In the genomic region with DNA sequence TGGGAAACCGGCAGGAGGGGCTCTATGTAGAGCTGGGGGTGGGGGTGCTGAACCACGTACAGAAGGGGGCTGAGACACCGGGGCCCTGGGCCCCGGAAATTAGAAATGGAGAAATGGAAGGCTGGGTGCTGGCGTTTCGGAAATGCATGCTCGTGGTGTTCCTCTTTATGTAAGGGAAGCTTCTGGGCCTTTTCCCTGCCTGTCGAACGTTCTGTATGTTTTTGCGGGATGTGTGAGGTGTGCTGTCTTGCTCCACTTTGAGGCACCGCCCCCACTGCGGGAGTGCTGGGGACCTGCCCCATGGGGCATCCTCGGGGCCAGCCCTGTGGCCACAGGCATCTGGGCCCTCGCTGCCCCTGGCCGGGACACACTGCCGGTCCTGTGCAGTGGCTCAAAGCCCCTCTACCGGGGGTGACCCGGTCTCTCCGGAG, we compare ENCODE assay signal across 13 cellular contexts. TPM values are rescaled to one million over a fixed set of nuclear protein-coding genes. Genes with fewer than 3 reads are reported as not detected.
DNase-seq lines count a peak whose midpoint lies in the region; ATAC-seq and TF ChIP-seq lines count a peak whose summit lies in the region.
"Had no signal": no experiment of that assay in that cellular context is flagged by ENCODE, and none has a peak within 500 bp of the region (broad histone marks: within the 10 kb centered on the region; RNA-seq: fewer than 3 reads in every experiment).

No MANE protein-coding gene starts in this region.

- in situ Hi-C loops in brain microvascular endothelial cell (cut with HindIII; ENCODE audit: low pct_ligation_motif_present, low sequenced_read_pairs) = no loop called here

- peaks cover 65% of the 10 kb centered on the region for H3K27me3 ChIP-seq in GM23338 (ENCODE audit: insufficient read depth)
- H3K27me3 ChIP-seq in psoas muscle (ENCODE audit: insufficient read depth in 3 of 3, low read length in 2 of 3) = peaks cover 8 to 90% (median 36%) of the 10 kb centered on the region in 3 donors
- H3K27me3 ChIP-seq in Karpas-422 (ENCODE audit: low read length) = no peaks in the 10 kb centered on the region
- peaks cover 71% of the 10 kb centered on the region for H3K27me3 ChIP-seq in brain microvascular endothelial cell (replicated peaks)

- H3F3A ChIP-seq in GM23338 (replicated peaks; ENCODE audit: low read depth) = peaks cover 12% of the 10 kb centered on the region; the same call in 1 of the 2 replicates

- H3K27me3 Mint-ChIP-seq in GM23338 (ENCODE audit: insufficient read depth, low read depth, poor library complexity) = peaks cover 65% of the 10 kb centered on the region

- H3K9me3 Mint-ChIP-seq in GM23338 = peaks cover 4% of the 10 kb centered on the region; the same call in 2 of the 3 replicates

- peak overlapping the region; percentile 85 for H3K4me2 ChIP-seq in GM23338
- no peak overlapping the region for H3K4me2 ChIP-seq in Karpas-422 (ENCODE audit: low read depth, low read length, poor library complexity, severe bottlenecking)

- H3K27ac Mint-ChIP-seq in GM23338 = no peak overlapping the region

- H3K4me1 ChIP-seq in GM23338 (ENCODE audit: insufficient read depth) (peaks cover 17% of the 10 kb centered on the region), psoas muscle (no peaks in the 10 kb centered on the region), Karpas-422 (ENCODE audit: low read length) (no peaks in the 10 kb centered on the region)
- H3K4me1 ChIP-seq: SJSA1 had no signal

- H3K36me3 ChIP-seq in GM23338 (ENCODE audit: insufficient read depth) = no peaks in the 10 kb centered on the region
- no peaks in the 10 kb centered on the region for H3K36me3 ChIP-seq in psoas muscle (ENCODE audit: insufficient read depth in 1 of 2, low read depth in 1 of 2)
- H3K36me3 ChIP-seq in Karpas-422 (ENCODE audit: insufficient read depth, low read length) = no peaks in the 10 kb centered on the region
- H3K36me3 ChIP-seq in brain microvascular endothelial cell (replicated peaks) = no peaks in the 10 kb centered on the region
- H3K36me3 ChIP-seq: SJSA1 had no signal

- no peak for TF ChIP-seq CTCF in GM23338 (conservative IDR thresholded peaks at IDR 0.05; ENCODE audit: low read depth in 2 of 2)
- no peak for TF ChIP-seq CTCF in psoas muscle (IDR thresholded peaks at IDR 0.05)
- no peak for TF ChIP-seq CTCF in brain microvascular endothelial cell (IDR thresholded peaks at IDR 0.05; ENCODE audit: low read depth, low read length, missing control alignments)

- H3K4me3 Mint-ChIP-seq in GM23338 = peak overlapping the region; percentile 62

- H3K27ac ChIP-seq in GM23338 (ENCODE audit: low read depth) (no peak overlapping the region), psoas muscle (no peak overlapping the region), Karpas-422 (ENCODE audit: low read length) (no peak overlapping the region), brain microvascular endothelial cell (no peak overlapping the region)
- H3K27ac ChIP-seq: SJSA1 had no signal

- peak overlapping the region; percentile 66 for H3K4me3 ChIP-seq in GM23338
- peak overlapping the region; percentile 47 for H3K4me3 ChIP-seq in psoas muscle
- H3K4me3 ChIP-seq in Karpas-422 (ENCODE audit: low read length) = no peak overlapping the region
- H3K4me3 ChIP-seq in brain microvascular endothelial cell (ENCODE audit: low read depth, low read length) = no peak overlapping the region
- H3K4me3 ChIP-seq: mucosa of descending colon, SJSA1 had no signal

- intact Hi-C loops in left ventricle myocardium superior (cut with micrococcal nuclease) = no loop called here
- intact Hi-C loops in psoas muscle (cut with DNase I) = no loop called here

- WGBS in psoas muscle, 3 donors = 1 to 3% (median 1%) methylated on average over 18 to 19 of the region's 19 CpGs

- H3K9ac ChIP-seq in Karpas-422 (ENCODE audit: low read length) = no peak overlapping the region

- H3K79me2 ChIP-seq in GM23338 (replicated peaks; ENCODE audit: insufficient read depth) = peaks cover 4% of the 10 kb centered on the region; the same call in 1 of the 2 replicates
- no peaks in the 10 kb centered on the region for H3K79me2 ChIP-seq in Karpas-422 (ENCODE audit: low read length)

- peaks cover 12% of the 10 kb centered on the region for H3K36me3 Mint-ChIP-seq in GM23338 (ENCODE audit: low read depth)

- no peak overlapping the region for H2AFZ ChIP-seq in GM23338
- H2AFZ ChIP-seq in Karpas-422 (ENCODE audit: low read length) = no peak overlapping the region

- no peaks in the 10 kb centered on the region; the same call in 1 of the 2 replicates for H4K20me1 ChIP-seq in GM23338 (replicated peaks; ENCODE audit: insufficient read depth)
- H4K20me1 ChIP-seq in Karpas-422 (ENCODE audit: insufficient read depth, low read depth, low read length) = no peaks in the 10 kb centered on the region

- DNase-seq in GM23338 (ENCODE audit: low spot score) (peak; percentile 44), SKM-1 (lab: John Stamatoyannopoulos, UW; ENCODE audit: unreplicated experiment) (peak; percentile 15), left ventricle myocardium superior (no peak), psoas muscle (no peak), Karpas-422 (no peak), GM19240 (ENCODE audit: insufficient read length, low spot score) (no peak), brain microvascular endothelial cell (no peak)
- DNase-seq: activated CD4-positive, alpha-beta T cell treated with anti-CD3 and anti-CD28 coated beads for 48 hours had no signal

- peaks cover 20% of the 10 kb centered on the region for H3K4me1 Mint-ChIP-seq in GM23338

- H3K9me3 ChIP-seq in psoas muscle = no peaks in the 10 kb centered on the region
- H3K9me3 ChIP-seq in Karpas-422 (ENCODE audit: low read length) = no peaks in the 10 kb centered on the region
- H3K9me3 ChIP-seq: mucosa of descending colon had no signal

- H3K9me2 ChIP-seq in GM23338 (ENCODE audit: insufficient read depth) (0 out of 2 replicates have a peak, but pooled peaks cover 3% of the 10 kb centered on the region), Karpas-422 (replicated peaks; ENCODE audit: insufficient read depth, low read length) (no peaks in the 10 kb centered on the region)

- no peak for ATAC-seq in GM23338
- ATAC-seq in left ventricle myocardium superior = peak; percentile 44
- no peak for ATAC-seq in psoas muscle
- no peak for ATAC-seq in HG02678 (IDR thresholded peaks at IDR 0.05; ENCODE audit: unreplicated experiment)

TF ChIP-seq in GM23338, 12 proteins besides CTCF, POLR2A, EP300 and RAD21:
- no peak for TF ChIP-seq CREB1 (CRISPR knock-in tag; IDR thresholded peaks at IDR 0.05; ENCODE audit: low read depth)
- no peak for TF ChIP-seq ZNF114 (CRISPR knock-in tag; IDR thresholded peaks at IDR 0.05)
- TF ChIP-seq EZH2phosphoT487 (IDR thresholded peaks at IDR 0.05; ENCODE audit: unreplicated experiment) = no peak
- TF ChIP-seq EZH2 (IDR thresholded peaks at IDR 0.05; ENCODE audit: low read depth, unreplicated experiment) = peak; percentile 43

RNA-seq across cellular contexts. Expression of gene VENTX, which starts 1.7 kb away (rescaled TPM):
- 6.3 and 8.1 TPM in 2 replicates for total RNA-seq in GM23338 (2014; rRNA removed; shearing (Covaris generic))
- polyA plus RNA-seq in GM23338 (2016; fragmentation: Nextera tagmentation; extraction: Ambion mirVana) (4.8 and 5.1 TPM in 2 replicates), psoas muscle (under 1 TPM; 0.03 to 0.34 (median 0.13) TPM)
- total RNA-seq in left ventricle myocardium superior (0.99 TPM), psoas muscle (under 1 TPM; 0.21 to 0.32 (median 0.27) TPM)
- not detected in 2 replicates for total RNA-seq in Karpas-422 (2014; rRNA removed; shearing (Covaris generic); ENCODE audit: low replicate concordance)
- total RNA-seq: M059J, NCI-H460, SJSA1 had no signal

RNA-seq across cellular contexts. Expression of gene UTF1, which starts 5.9 kb away (rescaled TPM):
- 7.7 and 12.2 TPM in 2 replicates for total RNA-seq in GM23338 (2014; rRNA removed; shearing (Covaris generic))
- polyA plus RNA-seq in GM23338 (2016; fragmentation: Nextera tagmentation; extraction: Ambion mirVana) (51.4 and 55.7 TPM in 2 replicates), psoas muscle (not detected)
- total RNA-seq in left ventricle myocardium superior (not detected), psoas muscle (not detected)
- not detected in 2 replicates for total RNA-seq in Karpas-422 (2014; rRNA removed; shearing (Covaris generic); ENCODE audit: low replicate concordance)
- total RNA-seq: M059J, mucosa of descending colon, NCI-H460, SJSA1 had no signal

RNA-seq across cellular contexts. Expression of gene ADAM8, which starts 40.8 kb away (rescaled TPM):
- total RNA-seq in GM23338 (2014; rRNA removed; shearing (Covaris generic)) = 5.5 and 7.4 TPM in 2 replicates
- polyA plus RNA-seq in GM23338 (2016; fragmentation: Nextera tagmentation; extraction: Ambion mirVana) (1.9 and 2.1 TPM in 2 replicates), psoas muscle (under 1 TPM; 0.21 to 0.94 (median 0.29) TPM)
- total RNA-seq in left ventricle myocardium superior (2.4 TPM), psoas muscle (1 to 10 TPM; 2.2 to 2.8 (median 2.5) TPM)
- total RNA-seq in Karpas-422 (2014; rRNA removed; shearing (Covaris generic); ENCODE audit: low replicate concordance) = 0.71 and 3.8 TPM in 2 replicates
- total RNA-seq: SJSA1 had no signal

Comparison
In these comparisons a context has a peak if more than half of its experiments do, and no peak if none do; other contexts are left out.
1. DNase-seq: peak in GM23338 (single experiment) and SKM-1 (single experiment); none in left ventricle myocardium superior (single experiment), psoas muscle (0 of 2), Karpas-422 (single experiment), GM19240 (single experiment) and brain microvascular endothelial cell (single experiment).
2. H3K4me3 ChIP-seq: peak in GM23338 (single experiment) and psoas muscle (single experiment); none in Karpas-422 (single experiment) and brain microvascular endothelial cell (single experiment).